ENCODE assay signal across 33 cellular contexts in the genomic region with DNA sequence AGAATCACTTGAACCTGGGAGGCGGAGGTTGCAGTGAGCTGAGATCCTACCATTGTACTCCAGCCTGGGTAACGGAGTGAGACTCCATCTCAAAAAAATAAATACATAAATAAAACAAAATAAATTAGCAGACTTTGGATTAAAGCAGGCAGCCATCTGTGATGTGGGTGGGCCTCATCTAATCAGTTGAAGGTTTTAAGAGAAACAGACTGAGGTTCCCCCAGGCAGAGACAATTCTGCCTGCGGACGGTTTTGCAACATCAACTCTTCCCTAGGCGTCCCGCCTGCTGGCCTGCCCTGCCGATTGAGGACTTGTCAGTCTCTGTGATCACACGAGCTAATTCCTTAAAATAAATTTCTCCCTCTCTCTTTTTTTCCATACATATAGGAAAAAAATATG. TPM values are rescaled to one million over a fixed set of nuclear protein-coding genes. Genes with fewer than 3 reads are reported as not detected.
"Had no signal": no experiment of that assay in that cellular context is flagged by ENCODE, and none has a peak within 500 bp of the region (broad histone marks: within the 10 kb centered on the region; RNA-seq: fewer than 3 reads in every experiment).

No MANE protein-coding gene starts in this region.

- H3K9me3 ChIP-seq: suprapubic skin, testis, thoracic aorta, thyroid gland, transverse colon, upper lobe of left lung, upper lobe of right lung, uterus, vagina had no signal

- ATAC-seq: stimulated activated effector memory CD8-positive, alpha-beta T cell treated with anti-CD3 and anti-CD28 coated beads, Interleukin-12 subunit alpha, Interleukin-12 subunit beta, amount 100 ng/mL, for 72 hours; stimulated activated memory B cell treated with anti-CD40 and anti-IgM and Interleukin-4, amounts not matched to agents 10 μg/mL and 1 μg/mL and 100 μg/mL, for 72 hours; stimulated activated naive B cell treated with anti-CD40 and anti-IgM and Interleukin-4, amounts not matched to agents 10 μg/mL and 1 μg/mL and 100 μg/mL, for 72 hours; stimulated activated naive CD8-positive, alpha-beta T cell treated with anti-CD3 and anti-CD28 coated beads, Interleukin-15, amount 100 ng/mL, for 72 hours; stimulated activated naive CD8-positive, alpha-beta T cell treated with anti-CD3 and anti-CD28 coated beads, Interleukin-15, Interleukin-2, amounts not matched to agents 100 U/mL and 50 U/mL, for 24 hours; upper lobe of right lung had no signal

- H3K27me3 ChIP-seq: testis, thyroid gland, tibial nerve, transverse colon, upper lobe of left lung, upper lobe of right lung, uterus, vagina had no signal

- H3K9me3 Mint-ChIP-seq: stimulated activated effector memory CD8-positive, alpha-beta T cell treated with anti-CD3 and anti-CD28 coated beads, Interleukin-12 subunit alpha, Interleukin-12 subunit beta, amount 100 ng/mL, for 72 hours; stimulated activated naive CD8-positive, alpha-beta T cell treated with anti-CD3 and anti-CD28 coated beads, Interleukin-15, amount 100 ng/mL, for 72 hours; stimulated activated naive CD8-positive, alpha-beta T cell treated with anti-CD3 and anti-CD28 coated beads, Interleukin-15, Interleukin-2, amounts not matched to agents 100 ng/mL and 50 ng/mL, for 24 hours; type B pancreatic cell had no signal

- H3K36me3 Mint-ChIP-seq: stimulated activated effector memory CD8-positive, alpha-beta T cell treated with anti-CD3 and anti-CD28 coated beads, Interleukin-12 subunit alpha, Interleukin-12 subunit beta, amount 100 ng/mL, for 72 hours; stimulated activated memory B cell treated with anti-CD40 and anti-IgM and Interleukin-4, amounts not matched to agents 10 μg/mL and 1 μg/mL and 100 μg/mL, for 72 hours; type B pancreatic cell had no signal

- H3K27me3 Mint-ChIP-seq: stimulated activated naive CD8-positive, alpha-beta T cell treated with anti-CD3 and anti-CD28 coated beads, Interleukin-15, amount 100 ng/mL, for 72 hours; stimulated activated naive CD8-positive, alpha-beta T cell treated with anti-CD3 and anti-CD28 coated beads, Interleukin-15, Interleukin-2, amounts not matched to agents 100 ng/mL and 50 ng/mL, for 24 hours; type B pancreatic cell had no signal

- H3K4me1 ChIP-seq: suprapubic skin, testis, thyroid gland, tibial nerve, upper lobe of left lung, upper lobe of right lung, uterus, vagina had no signal

- H3K36me3 ChIP-seq: stomach, suprapubic skin, thoracic aorta, thyroid gland, tibial artery, tibial nerve, transverse colon, upper lobe of left lung, upper lobe of right lung, uterus, vagina had no signal

- H3K27ac Mint-ChIP-seq: stimulated activated effector memory CD8-positive, alpha-beta T cell treated with anti-CD3 and anti-CD28 coated beads, Interleukin-12 subunit alpha, Interleukin-12 subunit beta, amount 100 ng/mL, for 72 hours; stimulated activated memory B cell treated with anti-CD40 and anti-IgM and Interleukin-4, amounts not matched to agents 10 μg/mL and 1 μg/mL and 100 μg/mL, for 72 hours; stimulated activated naive B cell treated with anti-CD40 and anti-IgM and Interleukin-4, amounts not matched to agents 10 μg/mL and 1 μg/mL and 100 μg/mL, for 72 hours; stimulated activated naive CD8-positive, alpha-beta T cell treated with anti-CD3 and anti-CD28 coated beads, Interleukin-15, amount 100 ng/mL, for 72 hours; stimulated activated naive CD8-positive, alpha-beta T cell treated with anti-CD3 and anti-CD28 coated beads, Interleukin-15, Interleukin-2, amounts not matched to agents 100 ng/mL and 50 ng/mL, for 24 hours; type B pancreatic cell had no signal

- FAIRE-seq: urothelium cell line had no signal

- H3K27ac ChIP-seq: stomach, suprapubic skin, testis, thoracic aorta, thyroid gland, tibial artery, tibial nerve, transverse colon, upper lobe of left lung, upper lobe of right lung, uterus, vagina had no signal

- H3K4me3 ChIP-seq: stomach, suprapubic skin, testis, thoracic aorta, thyroid gland, tibial artery, tibial nerve, transverse colon, upper lobe of left lung, upper lobe of right lung, uterus, vagina had no signal

- DNase-seq: stimulated activated CD4-positive, alpha-beta T cell treated with anti-CD3 and anti-CD28 coated beads, Interleukin-2, amount 100 ng/mL, for 48 hours; stimulated activated CD4-positive, alpha-beta T cell treated with anti-CD3 and anti-CD28 coated beads, Interleukin-4, amount 100 ng/mL, for 1 hour; stimulated activated CD4-positive, alpha-beta T cell treated with anti-CD3 and anti-CD28 coated beads, Interleukin-4, amount 100 ng/mL, for 24 hours; stimulated activated CD4-positive, alpha-beta T cell treated with anti-CD3 and anti-CD28 coated beads, Interleukin-4, amount 100 ng/mL, for 4 hours; stimulated activated CD8-positive, alpha-beta memory T cell treated with anti-CD3 and anti-CD28 coated beads, Interleukin-4, amount 100 ng/mL, for 48 hours; stimulated activated naive B cell treated with anti-CD40 and anti-IgM and Interleukin-4, amounts not matched to agents 10 μg/mL and 1 μg/mL and 100 μg/mL, for 72 hours; stimulated activated naive CD4-positive, alpha-beta T cell; stimulated activated naive CD4-positive, alpha-beta T cell treated with Interleukin-2 at 50 U/mL for 16 hours; stimulated activated naive CD8-positive, alpha-beta T cell treated with anti-CD3 and anti-CD28 coated beads, Interleukin-15, amount 100 ng/mL, for 72 hours; stimulated activated naive CD8-positive, alpha-beta T cell treated with anti-CD3 and anti-CD28 coated beads, Interleukin-15, Interleukin-2, amounts not matched to agents 100 U/mL and 50 U/mL, for 24 hours; stomach; substantia nigra; testis; thyroid gland; tibial artery; transverse colon; trophoblast cell; upper lobe of left lung; upper lobe of right lung; uterus had no signal

- H3K4me3 Mint-ChIP-seq: stimulated activated effector memory CD8-positive, alpha-beta T cell treated with anti-CD3 and anti-CD28 coated beads, Interleukin-12 subunit alpha, Interleukin-12 subunit beta, amount 100 ng/mL, for 72 hours; stimulated activated memory B cell treated with anti-CD40 and anti-IgM and Interleukin-4, amounts not matched to agents 10 μg/mL and 1 μg/mL and 100 μg/mL, for 72 hours; stimulated activated naive B cell treated with anti-CD40 and anti-IgM and Interleukin-4, amounts not matched to agents 10 μg/mL and 1 μg/mL and 100 μg/mL, for 72 hours; stimulated activated naive CD8-positive, alpha-beta T cell treated with anti-CD3 and anti-CD28 coated beads, Interleukin-15, amount 100 ng/mL, for 72 hours; stimulated activated naive CD8-positive, alpha-beta T cell treated with anti-CD3 and anti-CD28 coated beads, Interleukin-15, Interleukin-2, amounts not matched to agents 100 ng/mL and 50 ng/mL, for 24 hours; type B pancreatic cell had no signal

- H3K4me1 Mint-ChIP-seq: stimulated activated effector memory CD8-positive, alpha-beta T cell treated with anti-CD3 and anti-CD28 coated beads, Interleukin-12 subunit alpha, Interleukin-12 subunit beta, amount 100 ng/mL, for 72 hours; stimulated activated memory B cell treated with anti-CD40 and anti-IgM and Interleukin-4, amounts not matched to agents 10 μg/mL and 1 μg/mL and 100 μg/mL, for 72 hours; stimulated activated naive B cell treated with anti-CD40 and anti-IgM and Interleukin-4, amounts not matched to agents 10 μg/mL and 1 μg/mL and 100 μg/mL, for 72 hours; stimulated activated naive CD8-positive, alpha-beta T cell treated with anti-CD3 and anti-CD28 coated beads, Interleukin-15, amount 100 ng/mL, for 72 hours had no signal

RNA-seq across cellular contexts. Expression of a gene that starts 23.7 kb away (rescaled TPM):
- total RNA-seq: subcutaneous adipose tissue, suprapubic skin, thoracic aorta, tibial nerve, upper lobe of left lung, upper lobe of right lung had no signal

RNA-seq across cellular contexts. Expression of a gene that starts 28.6 kb away (rescaled TPM):
- total RNA-seq: subcutaneous adipose tissue, suprapubic skin, temporal lobe, thyroid gland, tibial nerve, upper lobe of left lung, ureter, vagina had no signal

RNA-seq across cellular contexts. Expression of a gene that starts 35.4 kb away (rescaled TPM):
- total RNA-seq: subcutaneous adipose tissue, thoracic aorta, thyroid gland, tibial nerve, transverse colon, urinary bladder, uterus, vagina had no signal
